14 cellular contexts compared by ENCODE assay signal in the genomic region with DNA sequence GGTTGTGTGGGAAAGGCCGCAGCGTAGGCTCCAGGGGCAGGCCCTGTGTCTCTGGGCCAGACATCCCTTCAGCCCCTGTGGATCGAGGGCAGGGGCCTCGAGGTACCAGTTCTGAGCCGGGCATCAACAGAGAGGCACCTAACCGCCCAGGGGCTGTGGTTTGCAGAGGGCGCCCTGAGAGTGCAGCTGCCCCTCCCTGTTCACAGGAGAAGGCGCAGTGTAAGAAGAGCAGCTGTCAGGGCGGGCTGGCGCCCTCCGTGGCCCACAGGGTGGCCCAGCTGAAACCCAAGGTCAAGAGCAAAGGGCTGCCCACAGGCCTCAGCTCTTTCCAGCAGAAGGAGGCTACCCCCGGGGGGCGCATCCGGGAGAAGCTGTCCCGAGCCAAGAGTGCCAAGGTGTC.
"Had no signal": no experiment of that assay in that cellular context is flagged by ENCODE, and none has a peak within 500 bp of the region (broad histone marks: within the 10 kb centered on the region; RNA-seq: fewer than 3 reads in every experiment).

No MANE protein-coding gene starts in this region.

- H3K4me3 ChIP-seq: body of pancreas, psoas muscle had no signal

- H3K27me3 Mint-ChIP-seq: stimulated activated naive CD8-positive, alpha-beta T cell treated with anti-CD3 and anti-CD28 coated beads, Interleukin-15, amount 100 ng/mL, for 72 hours had no signal

- H3K9me3 Mint-ChIP-seq: activated T-helper 2 cell treated with anti-CD3 and anti-CD28 coated beads, Interferon-gamma antibody, Interleukin-2, Interleukin-4, amounts not matched to agents 10 μg/mL and 5 μg/mL and 100 μg/mL, durations not matched to agents 14 hours and 24 hours and 36 hours; effector memory CD8-positive, alpha-beta T cell; mesothelial cell of epicardium; stimulated activated naive CD8-positive, alpha-beta T cell treated with anti-CD3 and anti-CD28 coated beads, Interleukin-15, amount 100 ng/mL, for 72 hours had no signal

- H3K9me3 ChIP-seq: body of pancreas, psoas muscle had no signal

- H3K4me3 Mint-ChIP-seq: effector memory CD8-positive, alpha-beta T cell; mesothelial cell of epicardium had no signal

- DNase-seq: activated CD4-positive, alpha-beta T cell treated with anti-CD3 and anti-CD28 coated beads for 48 hours; activated naive CD4-positive, alpha-beta T cell treated with anti-CD3 and anti-CD28 coated beads, Interleukin-2, amount 50 U/mL, for 16 hours; amniotic stem cell; effector memory CD8-positive, alpha-beta T cell; erythroblast; hypothalamus; psoas muscle; stimulated activated CD4-positive, alpha-beta T cell treated with anti-CD3 and anti-CD28 coated beads, Interleukin-4, amount 100 ng/mL, for 24 hours; stimulated activated naive CD8-positive, alpha-beta T cell treated with anti-CD3 and anti-CD28 coated beads, Interleukin-15, amount 100 ng/mL, for 72 hours had no signal

- H3K4me1 ChIP-seq: body of pancreas, psoas muscle had no signal

- H3K27ac Mint-ChIP-seq: activated T-helper 2 cell treated with anti-CD3 and anti-CD28 coated beads, Interferon-gamma antibody, Interleukin-2, Interleukin-4, amounts not matched to agents 10 μg/mL and 5 μg/mL and 100 μg/mL, durations not matched to agents 14 hours and 24 hours and 36 hours; effector memory CD8-positive, alpha-beta T cell had no signal

- FAIRE-seq: urothelium cell line had no signal

- H3K27ac ChIP-seq: body of pancreas, psoas muscle, VCaP had no signal

- ATAC-seq: body of pancreas; psoas muscle; stimulated activated naive CD8-positive, alpha-beta T cell treated with anti-CD3 and anti-CD28 coated beads, Interleukin-15, amount 100 ng/mL, for 72 hours had no signal

- H3K27me3 ChIP-seq: body of pancreas had no signal
